Comparison of ENCODE assay signal across 9 cellular contexts in genomic region chr11:65650547-65651338, GRCh38. TPM values are rescaled to one million over a fixed set of nuclear protein-coding genes. Genes with fewer than 3 reads are reported as not detected.
DNase-seq lines count a peak whose midpoint lies in the region; ATAC-seq and TF ChIP-seq lines count a peak whose summit lies in the region.
"Had no signal": no experiment of that assay in that cellular context is flagged by ENCODE, and none has a peak within 500 bp of the region (broad histone marks: within the 10 kb centered on the region; RNA-seq: fewer than 3 reads in every experiment).

No MANE protein-coding gene starts in this region.

- H3K27me3 ChIP-seq in neural progenitor cell = peaks cover 25% of the 10 kb centered on the region

- peaks cover 19% of the 10 kb centered on the region for H4K20me1 ChIP-seq in neural progenitor cell (ENCODE audit: low read depth)

- no peak overlapping the region for H2AFZ ChIP-seq in neural progenitor cell (replicated peaks)

- H3K9me3 ChIP-seq in neural progenitor cell (ENCODE audit: low read depth) = no peaks in the 10 kb centered on the region

- H3K4me3 ChIP-seq in coronary artery (no peak overlapping the region), neural progenitor cell (no peak overlapping the region)

- H3K36me3 Mint-ChIP-seq in neural progenitor cell = peaks cover 17% of the 10 kb centered on the region

- H3K9me3 Mint-ChIP-seq in neural progenitor cell = no peaks in the 10 kb centered on the region

- no peak for ATAC-seq in GM19328 (IDR thresholded peaks at IDR 0.05; ENCODE audit: unreplicated experiment)

- peaks cover 2% of the 10 kb centered on the region for H3K27me3 Mint-ChIP-seq in neural progenitor cell (ENCODE audit: insufficient read depth, low read depth)

- H3F3A ChIP-seq in neural progenitor cell (ENCODE audit: low read depth) = peaks cover 32% of the 10 kb centered on the region

- TF ChIP-seq POLR2A in erythroblast (IDR thresholded peaks at IDR 0.05; ENCODE audit: low read length) = no peak

- no peak for TF ChIP-seq CTCF in 22Rv1 (IDR thresholded peaks at IDR 0.05)
- no peak for TF ChIP-seq CTCF in coronary artery (IDR thresholded peaks at IDR 0.05)
- no peak for TF ChIP-seq CTCF in neural progenitor cell (IDR thresholded peaks at IDR 0.05)

- H3K27ac ChIP-seq in 22Rv1 = peak overlapping the region; percentile 95
- peak overlapping the region; percentile 92 to 99 for H3K27ac ChIP-seq in coronary artery
- no peak overlapping the region for H3K27ac ChIP-seq in neural progenitor cell

- H3K9ac ChIP-seq in neural progenitor cell = no peak overlapping the region

- peaks cover 31% of the 10 kb centered on the region for H3K4me1 Mint-ChIP-seq in neural progenitor cell

- peak; percentile 95 for DNase-seq in ELF-1 (ENCODE audit: low read depth, low spot score)
- no peak for DNase-seq in coronary artery (ENCODE audit: low spot score)
- no peak for DNase-seq in neural progenitor cell (ENCODE audit: low spot score)
- no peak for DNase-seq in erythroblast (lab: John Stamatoyannopoulos, UW)
- DNase-seq in activated CD4-positive, alpha-beta T cell treated with anti-CD3 and anti-CD28 coated beads for 48 hours = no peak
- DNase-seq in mesenteric fat pad (ENCODE audit: low spot score) = no peak
- DNase-seq: SIG-M5 had no signal

- H3K79me2 ChIP-seq in neural progenitor cell (ENCODE audit: low read depth) = no peaks in the 10 kb centered on the region

- H3K4me2 ChIP-seq in neural progenitor cell = no peak overlapping the region

- H3K36me3 ChIP-seq in neural progenitor cell = no peaks in the 10 kb centered on the region

- peak overlapping the region; percentile 86 for H3K4me3 Mint-ChIP-seq in neural progenitor cell

- peaks cover 11% of the 10 kb centered on the region for H3K4me1 ChIP-seq in neural progenitor cell

- no peak overlapping the region for H3K27ac Mint-ChIP-seq in neural progenitor cell

RNA-seq across cellular contexts. Expression of gene RELA, which starts 12.0 kb away (rescaled TPM):
- total RNA-seq in neural progenitor cell (ENCODE audit: low replicate concordance) (11.0 and 14.7 TPM in 2 replicates), mesenteric fat pad (80.0 TPM)

RNA-seq across cellular contexts. Expression of gene SIPA1, which starts 12.8 kb away (rescaled TPM):
- total RNA-seq in neural progenitor cell (ENCODE audit: low replicate concordance) (4.7 and 16.4 TPM in 2 replicates), mesenteric fat pad (54.5 TPM)

RNA-seq across cellular contexts. Expression of gene PCNX3, which starts 35.2 kb away (rescaled TPM):
- total RNA-seq in neural progenitor cell (ENCODE audit: low replicate concordance) (6.6 and 19.3 TPM in 2 replicates), mesenteric fat pad (30.6 TPM)

RNA-seq across cellular contexts. Expression of gene MAP3K11, which starts 36.7 kb away (rescaled TPM):
- 9.9 and 42.0 TPM in 2 replicates for total RNA-seq in neural progenitor cell (ENCODE audit: low replicate concordance)
- total RNA-seq in mesenteric fat pad = 67.6 TPM

RNA-seq across cellular contexts. Expression of gene KCNK7, which starts 55.1 kb away (rescaled TPM):
- total RNA-seq in neural progenitor cell (ENCODE audit: low replicate concordance) = 0.34 TPM in 1 of 2 replicates, not detected in the other
- 1.5 TPM for total RNA-seq in mesenteric fat pad
